In the genomic region with DNA sequence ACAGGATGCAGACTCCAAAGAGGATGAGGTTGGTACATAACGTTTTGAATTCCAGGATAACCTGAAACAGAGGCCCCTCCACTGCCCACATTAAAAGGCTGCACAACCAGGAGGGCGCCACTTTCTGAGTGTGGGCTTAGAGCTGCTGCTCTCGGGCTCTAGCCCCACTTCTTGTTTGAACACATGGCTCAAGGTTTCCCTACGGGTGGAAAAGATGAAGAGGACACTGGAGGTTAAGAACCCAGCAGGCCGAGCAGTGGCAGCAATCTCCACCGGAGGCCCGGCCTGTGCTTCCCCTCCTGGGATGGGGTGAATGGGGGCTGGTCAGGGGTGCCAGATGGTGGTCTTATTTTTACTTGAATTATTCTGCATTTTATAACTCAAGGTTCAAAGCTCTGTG, we compare ENCODE assay signal across 24 cellular contexts.
"Had no signal": no experiment of that assay in that cellular context is flagged by ENCODE, and none has a peak within 500 bp of the region (broad histone marks: within the 10 kb centered on the region; RNA-seq: fewer than 3 reads in every experiment).

No MANE protein-coding gene starts in this region.

- H3K27me3 ChIP-seq: breast epithelium, left lung, neural progenitor cell, thyroid gland, upper lobe of right lung had no signal

- H3K9ac ChIP-seq: neural progenitor cell, SK-N-SH had no signal

- H3K4me3 ChIP-seq: breast epithelium, left lung, neural progenitor cell, prostate gland, thyroid gland, upper lobe of right lung had no signal

- H3K9me3 ChIP-seq: breast epithelium, left lung, prostate gland, SK-N-SH, thyroid gland, upper lobe of right lung had no signal

- H3K9me3 Mint-ChIP-seq: activated naive CD8-positive, alpha-beta T cell treated with anti-CD3 and anti-CD28 coated beads, Interleukin-2, amount 10 ng/mL, durations not matched to agents 7 days and 5 days; activated T-cell treated with anti-CD3 and anti-CD28 coated beads, Interleukin-2, amount 50 U/mL, for 4 hours; activated T-helper 2 cell treated with anti-CD3 and anti-CD28 coated beads, Interferon-gamma antibody, Interleukin-2, Interleukin-4, amounts not matched to agents 10 μg/mL and 5 μg/mL and 100 μg/mL, durations not matched to agents 14 hours and 24 hours and 36 hours; neural progenitor cell; stimulated activated naive CD8-positive, alpha-beta T cell treated with anti-CD3 and anti-CD28 coated beads, Interleukin-15, Interleukin-2, amounts not matched to agents 100 ng/mL and 50 ng/mL, for 24 hours; T-helper 2 cell treated with Interferon-gamma antibody and Interleukin-4, amounts not matched to agents 5 μg/mL and 100 μg/mL, for 36 hours had no signal

- H3K4me3 Mint-ChIP-seq: activated naive CD8-positive, alpha-beta T cell treated with anti-CD3 and anti-CD28 coated beads, Interleukin-2, amount 10 ng/mL, durations not matched to agents 7 days and 5 days; activated T-cell treated with anti-CD3 and anti-CD28 coated beads, Interleukin-2, amount 50 U/mL, for 4 hours; neural progenitor cell; stimulated activated naive CD8-positive, alpha-beta T cell treated with anti-CD3 and anti-CD28 coated beads, Interleukin-15, Interleukin-2, amounts not matched to agents 100 ng/mL and 50 ng/mL, for 24 hours; T-helper 2 cell treated with Interferon-gamma antibody and Interleukin-4, amounts not matched to agents 5 μg/mL and 100 μg/mL, for 36 hours had no signal

- H3K4me1 ChIP-seq: breast epithelium, left lung, neural progenitor cell, prostate gland, thyroid gland, upper lobe of right lung had no signal

- ATAC-seq: activated T-cell treated with anti-CD3 and anti-CD28 coated beads, Interleukin-2, amount 50 U/mL, for 4 hours; left lung; upper lobe of right lung had no signal

- DNase-seq: activated CD4-positive, alpha-beta T cell treated with anti-CD3 and anti-CD28 coated beads for 1 hour; activated CD8-positive, alpha-beta memory T cell treated with anti-CD3 and anti-CD28 coated beads for 24 hours; activated CD8-positive, alpha-beta memory T cell treated with anti-CD3 and anti-CD28 coated beads, Interleukin-2, amount 50 U/mL, for 4 hours; activated naive CD4-positive, alpha-beta T cell; activated naive CD8-positive, alpha-beta T cell treated with anti-CD3 and anti-CD28 coated beads, Interleukin-2, amount 10 ng/mL, durations not matched to agents 7 days and 5 days; activated T-cell treated with anti-CD3 and anti-CD28 coated beads, Interleukin-2, amount 50 U/mL, for 4 hours; amniotic stem cell; effector CD4-positive, alpha-beta T cell; erythroblast; foreskin fibroblast; left lung; SK-N-SH; stimulated activated CD4-positive, alpha-beta T cell treated with anti-CD3 and anti-CD28 coated beads, Interleukin-12 subunit alpha, Interleukin-12 subunit beta, amount 100 ng/mL, for 4 hours; stimulated activated CD4-positive, alpha-beta T cell treated with anti-CD3 and anti-CD28 coated beads, Interleukin-4, amount 100 ng/mL, for 4 hours; substantia nigra; thyroid gland; WERI-Rb-1 had no signal

- H3K27ac Mint-ChIP-seq: activated naive CD8-positive, alpha-beta T cell treated with anti-CD3 and anti-CD28 coated beads, Interleukin-2, amount 10 ng/mL, durations not matched to agents 7 days and 5 days; activated T-helper 2 cell treated with anti-CD3 and anti-CD28 coated beads, Interferon-gamma antibody, Interleukin-2, Interleukin-4, amounts not matched to agents 10 μg/mL and 5 μg/mL and 100 μg/mL, durations not matched to agents 14 hours and 24 hours and 36 hours; stimulated activated naive CD8-positive, alpha-beta T cell treated with anti-CD3 and anti-CD28 coated beads, Interleukin-15, Interleukin-2, amounts not matched to agents 100 ng/mL and 50 ng/mL, for 24 hours; T-helper 2 cell treated with Interferon-gamma antibody and Interleukin-4, amounts not matched to agents 5 μg/mL and 100 μg/mL, for 36 hours had no signal

- H3K27me3 Mint-ChIP-seq: activated naive CD8-positive, alpha-beta T cell treated with anti-CD3 and anti-CD28 coated beads, Interleukin-2, amount 10 ng/mL, durations not matched to agents 7 days and 5 days; stimulated activated naive CD8-positive, alpha-beta T cell treated with anti-CD3 and anti-CD28 coated beads, Interleukin-15, Interleukin-2, amounts not matched to agents 100 ng/mL and 50 ng/mL, for 24 hours had no signal

- H3K27ac ChIP-seq: breast epithelium, left lung, neural progenitor cell, prostate gland, thyroid gland, upper lobe of right lung, WERI-Rb-1 had no signal

- H3K36me3 ChIP-seq: breast epithelium had no signal
